8 cellular contexts compared by ENCODE assay signal in genomic region chr1:59142663-59143487, GRCh38.
A peak's percentile ranks its signal among the peaks of the same experiment; 100 is the strongest.
DNase-seq lines count a peak whose midpoint lies in the region; ATAC-seq, FAIRE-seq and TF ChIP-seq lines count a peak whose summit lies in the region.

No MANE protein-coding gene starts in this region.

- BruUV-seq in HepG2 (replicated peaks; lab: Mats Ljungman, UMichigan): no TSS peak

- CTCF ChIA-PET in HepG2 (lab: Yijun Ruan, JAX; ENCODE audit: low intra/inter-chr PET ratio, low total read pairs): no interaction called here

- TF ChIP-seq CTCF in HepG2 (CRISPR knock-in tag; IDR thresholded peaks at IDR 0.05): no peak

- ATAC-seq in HepG2 (peak; percentile 77), GM19035 (IDR thresholded peaks at IDR 0.05; ENCODE audit: unreplicated experiment) (no peak), HG03196 (IDR thresholded peaks at IDR 0.05; ENCODE audit: unreplicated experiment) (no peak), GM18505 (IDR thresholded peaks at IDR 0.05; ENCODE audit: unreplicated experiment) (no peak)

- H3K9me3 ChIP-seq in HepG2 (ENCODE audit: low read length): no peaks in the 10 kb centered on the region

- intact Hi-C loops in HepG2 (cut with micrococcal nuclease; ENCODE audit: unreplicated experiment): loop anchor here (10.0 kb wide), 2 partner anchors 152 to 358 kb away; partner anchors contain the start of genes FGGY and JUN

- TF ChIP-seq POLR2A in HepG2 (IDR thresholded peaks at IDR 0.05; ENCODE audit: insufficient read depth in 1 of 2, low read depth in 2 of 2, low read length in 2 of 2) (no peak), GM18505 (IDR thresholded peaks at IDR 0.05; ENCODE audit: borderline replicate concordance, extremely low read depth, insufficient read depth, insufficient read length) (no peak)

- POLR2A ChIA-PET in HepG2 (lab: Yijun Ruan, JAX): interaction anchor here (1.2 kb wide), 1 partner anchor 154 kb away, joined by 3 read pairs; the partner anchor contains the start of gene FGGY

- H3K27ac ChIP-seq in HepG2 (ENCODE audit: extremely low read length, insufficient read depth, low read length): no peak overlapping the region

- no peak overlapping the region for H2AFZ ChIP-seq in HepG2 (ENCODE audit: low read length)

- peaks cover 0 to 15% of the 10 kb centered on the region in 2 experiments; a peak in 2 of 5 replicates for H3K27me3 ChIP-seq in HepG2 (ENCODE audit: control insufficient read depth in 1 of 2, insufficient read depth in 2 of 2, low read length in 2 of 2)

- no peak for TF ChIP-seq RAD21 in HepG2 (CRISPR knock-in tag; IDR thresholded peaks at IDR 0.05)

- in situ Hi-C loops in HepG2 (cut with HindIII; ENCODE audit: extremely low pct_ligation_motif_present, low pct_unique_long_range_greater_than_20kb): no loop called here

- H3K9ac ChIP-seq in HepG2 (ENCODE audit: insufficient read depth, low read depth, low read length): no peak overlapping the region

- 40% methylated on average over 8 of the region's 8 CpGs for WGBS in HepG2 (ENCODE audit: low lambda C conversion rate)

- FAIRE-seq in A204.1 (lab: Jason Lieb, UNC) (peak; percentile 21), HepG2 (lab: Jason Lieb, UNC) (no peak)

- no peaks in the 10 kb centered on the region for H3K79me2 ChIP-seq in HepG2 (ENCODE audit: insufficient read depth, low read length)

- no peaks in the 10 kb centered on the region for H3K36me3 ChIP-seq in HepG2 (replicated peaks in 1 of 2; ENCODE audit: control insufficient read depth in 1 of 2, insufficient read depth in 2 of 2, low read length in 2 of 2)

- no peaks in the 10 kb centered on the region for H4K20me1 ChIP-seq in HepG2 (ENCODE audit: insufficient read depth, low read length)

- no peak overlapping the region for H3K4me3 ChIP-seq in HepG2 (replicated peaks in 1 of 3; ENCODE audit: insufficient read depth in 1 of 3, low read depth in 2 of 3, low read length in 3 of 3)

- peak overlapping the region; percentile 19; the same call in 1 of the 2 replicates for H3K4me2 ChIP-seq in HepG2 (ENCODE audit: low read depth, low read length)

- peaks cover 36% of the 10 kb centered on the region for H3K4me1 ChIP-seq in HepG2 (ENCODE audit: insufficient read depth, low read length)

- DNase-seq in HCEC 1CT (peak; percentile 98), amniotic epithelial cell (ENCODE audit: low read depth) (peak; percentile 97), HepG2 (ENCODE audit: low spot score) (peak; percentile 72), DMS 273 treated with DMSO at 0.1 percent for 48 hours (lab: John Stamatoyannopoulos, UW) (no peak)

- TF ChIP-seq EP300 in HepG2 (IDR thresholded peaks at IDR 0.05; ENCODE audit: low read depth in 2 of 2, low read length in 2 of 2) (peak in 1 of 2 experiments; percentile 26; a peak in 1 of 4 replicates), HepG2 (CRISPR knock-in tag; IDR thresholded peaks at IDR 0.05; ENCODE audit: borderline replicate concordance) (no peak)

TF ChIP-seq in HepG2, 621 proteins besides CTCF, POLR2A, EP300 and RAD21 (continues in another document):
- TF ChIP-seq SUZ12 (IDR thresholded peaks at IDR 0.05; ENCODE audit: low read depth, low read length): no peak
- TF ChIP-seq ZBTB39 (CRISPR knock-in tag; IDR thresholded peaks at IDR 0.05): no peak
- TF ChIP-seq SMARCC2 (IDR thresholded peaks at IDR 0.05): peak; percentile 70; the same call in 1 of the 2 replicates
- no peak for TF ChIP-seq SSRP1 (CRISPR knock-in tag; IDR thresholded peaks at IDR 0.05)
- no peak for TF ChIP-seq HNRNPH1 (optimal IDR thresholded peaks at IDR 0.05; ENCODE audit: low read depth, low read length)
- TF ChIP-seq AHDC1 (CRISPR knock-in tag; IDR thresholded peaks at IDR 0.05; ENCODE audit: borderline replicate concordance): peak; percentile 57; the same call in 1 of the 2 replicates
- 0 out of 2 replicates have a peak, but pooled peaks have one; percentile 42 for TF ChIP-seq ZNF3 (CRISPR knock-in tag; IDR thresholded peaks at IDR 0.05)
- TF ChIP-seq ZNF512 (CRISPR knock-in tag; IDR thresholded peaks at IDR 0.05): no peak
- no peak for TF ChIP-seq HMGXB4 (CRISPR knock-in tag; IDR thresholded peaks at IDR 0.05; ENCODE audit: borderline replicate concordance in 1 of 2, low read depth in 1 of 2)
- TF ChIP-seq HOXD1 (CRISPR knock-in tag; IDR thresholded peaks at IDR 0.05): no peak
